8 cellular contexts compared by ENCODE assay signal in genomic region chr3:50568947-50569749, GRCh38. TPM values are rescaled to one million over a fixed set of nuclear protein-coding genes. Genes with fewer than 3 reads are reported as not detected.
A peak's percentile ranks its signal among the peaks of the same experiment; 100 is the strongest.
DNase-seq lines count a peak whose midpoint lies in the region; ATAC-seq and TF ChIP-seq lines count a peak whose summit lies in the region.

HEMK1 (plus strand) TSS chr3:50569522; CDS start chr3:50571105, 1,583 bp downstream.

- 0% methylated on average over 52 to 55 of the region's 55 CpGs for WGBS in lung, 2 donors

- POLR2A ChIA-PET in CD4-positive, alpha-beta memory T cell (lab: Charles Lee; ENCODE audit: partially characterized antibody) = interaction anchor here (0.6 to 18.7 kb wide), 32 partner anchors 9 to 1483 kb away, joined by 3 to 1072 read pairs (median 5); partner anchors contain the start of genes CISH, CYB561D2, DCAF1 and HYAL3

- peaks cover 71% of the 10 kb centered on the region for H3K4me1 ChIP-seq in CD4-positive, alpha-beta memory T cell (ENCODE audit: insufficient read depth, low read length)
- peaks cover 0 to 26% of the 10 kb centered on the region in 2 donors for H3K4me1 ChIP-seq in lung (ENCODE audit: control insufficient read depth in 2 of 2, insufficient read depth in 2 of 2, low read length in 2 of 2)

- peak within 1 kb of the TSS; percentile 83 for H3K27ac ChIP-seq in CD4-positive, alpha-beta memory T cell (ENCODE audit: low read depth, low read length)
- peak within 1 kb of the TSS; percentile 77 for H3K27ac ChIP-seq in HL-60 (replicated peaks)
- H3K27ac ChIP-seq in lung (ENCODE audit: low read depth in 1 of 2, low read length in 1 of 2) = peak within 1 kb of the TSS; percentile 87 to 95

- peak within 1 kb of the TSS; percentile 92 to 100 (median 98) for H3K27ac Mint-ChIP-seq in CD4-positive, alpha-beta memory T cell

- no peaks in the 10 kb centered on the region for H3K27me3 Mint-ChIP-seq in CD4-positive, alpha-beta memory T cell

- H3K9me3 Mint-ChIP-seq in CD4-positive, alpha-beta memory T cell = no peaks in the 10 kb centered on the region

- CTCF ChIA-PET in CD4-positive, alpha-beta memory T cell (lab: Charles Lee; ENCODE audit: partially characterized antibody) = interaction anchor here (1.0 to 21.1 kb wide), 6 partner anchors 9 to 221 kb away, joined by 3 to 996 read pairs (median 18); partner anchors contain the start of genes CISH and MAPKAPK3

- H3K4me3 Mint-ChIP-seq in CD4-positive, alpha-beta memory T cell = peak within 1 kb of the TSS; percentile 93 to 98 (median 96)

- ATAC-seq in GM19455 (IDR thresholded peaks at IDR 0.05; ENCODE audit: unreplicated experiment) (peak; percentile 66), lung (ENCODE audit: insufficient read depth, low FRiP score) (peak; percentile 91)

- peaks cover 7% of the 10 kb centered on the region for H3K36me3 ChIP-seq in CD4-positive, alpha-beta memory T cell (ENCODE audit: insufficient read depth, low read length)
- peaks cover 0 to 7% of the 10 kb centered on the region in 2 donors for H3K36me3 ChIP-seq in lung (ENCODE audit: control insufficient read depth in 2 of 2, insufficient read depth in 2 of 2, low read length in 2 of 2)

- DNase-seq in CD4-positive, alpha-beta memory T cell = peak; percentile 90 to 92 (median 91)
- peak; percentile 81 to 97 for DNase-seq in HL-60 (ENCODE audit: low read depth in 1 of 2, low spot score in 1 of 2)
- DNase-seq in NK-92 (lab: John Stamatoyannopoulos, UW; ENCODE audit: unreplicated experiment) = peak; percentile 48
- peak; percentile 98 for DNase-seq in activated CD8-positive, alpha-beta memory T cell treated with anti-CD3 and anti-CD28 coated beads for 24 hours
- peak; percentile 87 for DNase-seq in effector CD4-positive, alpha-beta T cell
- peak; percentile 98 for DNase-seq in lung (ENCODE audit: low spot score)
- peak; percentile 80 to 94 (median 89) for DNase-seq in stimulated activated CD4-positive, alpha-beta T cell treated with anti-CD3 and anti-CD28 coated beads, TNF-alpha, amount 100 ng/mL, for 4 hours (ENCODE audit: low read depth in 3 of 3)

- no peaks in the 10 kb centered on the region for H3K27me3 ChIP-seq in CD4-positive, alpha-beta memory T cell (ENCODE audit: insufficient read depth, low read length)
- H3K27me3 ChIP-seq in HL-60 (ENCODE audit: insufficient read depth, poor library complexity, severe bottlenecking) = peaks cover 3% of the 10 kb centered on the region
- no peaks in the 10 kb centered on the region for H3K27me3 ChIP-seq in lung (ENCODE audit: control insufficient read depth, insufficient read depth)

- peaks cover 45 to 83% (median 57%) of the 10 kb centered on the region in 4 donors for H3K4me1 Mint-ChIP-seq in CD4-positive, alpha-beta memory T cell

- intact Hi-C loops in CD4-positive, alpha-beta memory T cell (cut with micrococcal nuclease) = loop anchor here (1.0 to 5.0 kb wide), 3 partner anchors 202 to 932 kb away; partner anchors contain the start of gene DCAF1

- no peak for TF ChIP-seq CTCF in HL-60 (IDR thresholded peaks at IDR 0.05; ENCODE audit: insufficient read depth, low read length)
- no peak for TF ChIP-seq CTCF in lung (IDR thresholded peaks at IDR 0.05; ENCODE audit: control extremely low read depth, extremely low read depth)

- H3K9me3 ChIP-seq in CD4-positive, alpha-beta memory T cell (ENCODE audit: control insufficient read depth in 1 of 2, low read length in 2 of 2) = no peaks in the 10 kb centered on the region
- H3K9me3 ChIP-seq in lung (ENCODE audit: control insufficient read depth in 2 of 2, insufficient read depth in 1 of 2, low read length in 1 of 2) = no peaks in the 10 kb centered on the region

- peaks cover 0 to 6% of the 10 kb centered on the region in 2 donors for H3K36me3 Mint-ChIP-seq in CD4-positive, alpha-beta memory T cell

- peak within 1 kb of the TSS; percentile 88 to 93 for H3K4me3 ChIP-seq in CD4-positive, alpha-beta memory T cell (ENCODE audit: low read length in 2 of 2)
- H3K4me3 ChIP-seq in HL-60 (replicated peaks; ENCODE audit: insufficient read depth, low read length) = peak within 1 kb of the TSS; percentile 93
- peak within 1 kb of the TSS; percentile 80 for H3K4me3 ChIP-seq in lung

RNA-seq across cellular contexts. Expression of gene HEMK1, which starts in this region (rescaled TPM):
- 10 to 100 TPM; 55.3 to 56.7 TPM for total RNA-seq in CD4-positive, alpha-beta memory T cell
- 10 to 100 TPM; 21.2 to 36.7 TPM for polyA plus RNA-seq in CD4-positive, alpha-beta memory T cell
- 10 to 100 TPM; 17.3 to 28.0 TPM for total RNA-seq in lung
- polyA plus RNA-seq in lung = 10 to 100 TPM; 16.0 to 20.1 TPM

Comparison
In these comparisons a context has a peak if more than half of its experiments do, and no peak if none do; other contexts are left out.
1. Peak in every context shown above with its lines: DNase-seq, ATAC-seq, H3K4me3 ChIP-seq and H3K27ac ChIP-seq.
2. DNase-seq: peak in every context shown above with its lines; median percentile 98 in activated CD8-positive, alpha-beta memory T cell treated with anti-CD3 and anti-CD28 coated beads for 24 hours; 98 in lung; 91 in CD4-positive, alpha-beta memory T cell; 89 in HL-60; 89 in stimulated activated CD4-positive, alpha-beta T cell treated with anti-CD3 and anti-CD28 coated beads, TNF-alpha, amount 100 ng/mL, for 4 hours; 87 in effector CD4-positive, alpha-beta T cell; 48 in NK-92.